ENCODE assay signal across 2 cellular contexts in the genomic region with DNA sequence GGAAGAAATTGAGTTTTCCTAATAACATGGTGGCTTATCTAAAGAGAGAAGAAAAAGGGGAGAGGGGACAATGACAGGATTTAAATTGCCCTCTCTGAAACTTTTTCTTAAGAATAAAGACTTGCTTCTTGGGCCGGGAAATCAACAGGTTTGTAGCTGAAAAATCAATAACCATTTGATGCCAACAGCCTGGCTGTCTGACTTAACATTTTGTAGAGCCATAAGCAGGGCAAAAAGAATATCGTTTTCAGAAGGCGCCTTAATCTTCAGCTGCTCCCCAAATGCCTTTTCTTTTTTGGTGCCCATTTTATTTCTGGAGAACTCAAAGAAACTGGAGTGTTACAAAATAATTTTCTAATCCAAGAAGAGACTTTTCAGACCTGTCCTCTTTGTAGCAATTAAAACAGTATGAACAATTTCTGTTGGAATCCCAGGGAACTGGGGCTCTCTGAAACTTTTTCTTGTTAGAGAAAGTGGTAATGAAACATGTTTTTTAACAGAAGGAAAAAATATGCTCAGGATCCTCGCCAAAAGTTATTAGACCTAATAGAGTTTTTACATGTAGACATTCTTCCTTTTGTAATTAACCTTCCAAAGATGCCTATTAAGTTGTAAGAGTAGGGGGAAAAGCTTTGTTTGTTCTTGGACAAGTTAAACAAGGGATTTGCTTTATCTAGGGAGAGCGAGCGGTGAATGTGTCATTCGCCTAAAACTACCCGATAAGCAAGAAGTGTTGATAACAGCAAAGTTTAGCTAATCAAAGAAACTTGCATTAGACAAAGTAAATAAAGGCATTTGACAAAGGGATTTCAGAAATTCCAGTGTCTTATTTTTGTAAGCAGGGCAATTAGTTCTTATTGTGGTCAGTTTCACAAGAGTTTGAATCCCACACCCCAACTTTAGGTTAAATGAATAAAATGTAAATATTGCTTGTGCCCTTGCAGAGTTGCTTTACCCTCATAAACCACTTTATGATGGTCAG.
TF ChIP-seq lines count a peak whose summit lies in the region.

No MANE protein-coding gene starts in this region.

TF ChIP-seq in HEK293T, 16 proteins besides CTCF, POLR2A, EP300 and RAD21:
- TF ChIP-seq ZNF384 (IDR thresholded peaks at IDR 0.05), result peak; percentile 70; the same call in 1 of the 2 replicates
- no peak for TF ChIP-seq HDGF (IDR thresholded peaks at IDR 0.05; ENCODE audit: borderline replicate concordance)

TF ChIP-seq in HepG2, 621 proteins besides CTCF, POLR2A, EP300 and RAD21:
- TF ChIP-seq, protein P1, sequence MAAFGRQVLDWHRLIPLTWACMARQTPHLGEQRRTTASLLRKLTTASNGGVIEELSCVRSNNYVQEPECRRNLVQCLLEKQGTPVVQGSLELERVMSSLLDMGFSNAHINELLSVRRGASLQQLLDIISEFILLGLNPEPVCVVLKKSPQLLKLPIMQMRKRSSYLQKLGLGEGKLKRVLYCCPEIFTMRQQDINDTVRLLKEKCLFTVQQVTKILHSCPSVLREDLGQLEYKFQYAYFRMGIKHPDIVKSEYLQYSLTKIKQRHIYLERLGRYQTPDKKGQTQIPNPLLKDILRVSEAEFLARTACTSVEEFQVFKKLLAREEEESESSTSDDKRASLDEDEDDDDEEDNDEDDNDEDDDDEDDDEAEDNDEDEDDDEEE (CRISPR knock-in tag; IDR thresholded peaks at IDR 0.05), result no peak
- TF ChIP-seq SOX13 (IDR thresholded peaks at IDR 0.05) (no peak), SOX13 (CRISPR knock-in tag; conservative IDR thresholded peaks at IDR 0.05 in 1 of 2, IDR thresholded peaks at IDR 0.05 in 1 of 2) (peak in 1 of 2 experiments; percentile 23; a peak in 1 of 4 replicates), CBX2 (IDR thresholded peaks at IDR 0.05; ENCODE audit: low read depth, low read length) (peak; percentile 24; the same call in 1 of the 2 replicates), CBX2 (CRISPR knock-in tag; IDR thresholded peaks at IDR 0.05; ENCODE audit: low read depth) (no peak)
